Comparison of ENCODE assay signal across 9 cellular contexts in genomic region chr11:61357233-61357893, GRCh38. TPM values are rescaled to one million over a fixed set of nuclear protein-coding genes. Genes with fewer than 3 reads are reported as not detected.
DNase-seq lines count a peak whose midpoint lies in the region; ATAC-seq, FAIRE-seq and TF ChIP-seq lines count a peak whose summit lies in the region.
"Had no signal": no experiment of that assay in that cellular context is flagged by ENCODE, and none has a peak within 500 bp of the region (broad histone marks: within the 10 kb centered on the region; RNA-seq: fewer than 3 reads in every experiment).

No MANE protein-coding gene starts in this region.

- no peaks in the 10 kb centered on the region; a peak in 1 of 5 replicates for H3K27me3 ChIP-seq in HepG2 (ENCODE audit: control insufficient read depth in 1 of 2, insufficient read depth in 2 of 2, low read length in 2 of 2)

- in situ Hi-C loops in HepG2 (cut with HindIII; ENCODE audit: extremely low pct_ligation_motif_present, low pct_unique_long_range_greater_than_20kb) = no loop called here

- peaks cover 0 to 3% (median 0%) of the 10 kb centered on the region in 3 donors for H3K27me3 Mint-ChIP-seq in CD14-positive monocyte (ENCODE audit: low read depth in 3 of 3)

- peak overlapping the region; percentile 34 to 48 for H3K4me3 Mint-ChIP-seq in CD14-positive monocyte

- TF ChIP-seq CTCF in CD14-positive monocyte (IDR thresholded peaks at IDR 0.05) (no peak), HepG2 (CRISPR knock-in tag; IDR thresholded peaks at IDR 0.05) (no peak)

- H3K9me3 Mint-ChIP-seq in CD14-positive monocyte = no peaks in the 10 kb centered on the region

- TF ChIP-seq EP300 in HepG2 (IDR thresholded peaks at IDR 0.05; ENCODE audit: low read depth in 2 of 2, low read length in 2 of 2) (no peak), HepG2 (CRISPR knock-in tag; IDR thresholded peaks at IDR 0.05; ENCODE audit: borderline replicate concordance) (no peak)

- peaks cover 58% of the 10 kb centered on the region for H3K4me1 Mint-ChIP-seq in CD14-positive monocyte

- FAIRE-seq in HepG2 (lab: Jason Lieb, UNC) = no peak

- POLR2A ChIA-PET in HepG2 (lab: Yijun Ruan, JAX) = interaction anchor here (1.0 to 9.9 kb wide), 4 partner anchors 8 to 72 kb away, joined by 3 to 146 read pairs (median 3); partner anchors contain the start of genes CPSF7, DDB1, SDHAF2 and TKFC

- DNase-seq in CD14-positive monocyte (ENCODE audit: low spot score) (peak; percentile 79), UCSD-AML1 (lab: John Stamatoyannopoulos, UW; ENCODE audit: unreplicated experiment) (peak; percentile 24), T1000 (lab: John Stamatoyannopoulos, UW) (no peak), HuH-7.5 (ENCODE audit: low spot score) (no peak), HepG2 (ENCODE audit: low spot score) (no peak)
- no peak for DNase-seq in activated T-cell treated with anti-CD3 and anti-CD28 coated beads, Interleukin-2, amount 50 U/mL, for 1 hour

- peaks cover 34 to 46% of the 10 kb centered on the region in 2 donors for H3K36me3 Mint-ChIP-seq in CD14-positive monocyte

- intact Hi-C loops in CD14-positive monocyte (cut with micrococcal nuclease) (loop anchor here in 1 of 2 donors (1.0 to 2.0 kb wide), 2 partner anchors 9 to 35 kb away; partner anchors contain the start of gene TMEM216), HepG2 (cut with micrococcal nuclease; ENCODE audit: unreplicated experiment) (no loop called here)

- peaks cover 26% of the 10 kb centered on the region for H3K4me1 ChIP-seq in HepG2 (ENCODE audit: insufficient read depth, low read length)

- H3K4me2 ChIP-seq in HepG2 (ENCODE audit: low read depth, low read length) = no peak overlapping the region
- H3K4me2 ChIP-seq: smooth muscle cell had no signal

- CTCF ChIA-PET in HepG2 (lab: Yijun Ruan, JAX; ENCODE audit: low intra/inter-chr PET ratio, low total read pairs) = no interaction called here

- no peak overlapping the region for H2AFZ ChIP-seq in HepG2 (ENCODE audit: low read length)

- H4K20me1 ChIP-seq in HepG2 (ENCODE audit: insufficient read depth, low read length) = no peaks in the 10 kb centered on the region

- H3K4me3 ChIP-seq in HepG2 (replicated peaks in 1 of 3; ENCODE audit: insufficient read depth in 1 of 3, low read depth in 2 of 3, low read length in 3 of 3) = no peak overlapping the region
- H3K4me3 ChIP-seq: smooth muscle cell had no signal

- BruUV-seq in HepG2 (replicated peaks; lab: Mats Ljungman, UMichigan) = no TSS peak

- H3K27ac ChIP-seq in HepG2 (ENCODE audit: extremely low read length, insufficient read depth, low read length) = no peak overlapping the region

- TF ChIP-seq RAD21 in HepG2 (CRISPR knock-in tag; IDR thresholded peaks at IDR 0.05) = no peak

- H3K27ac Mint-ChIP-seq in CD14-positive monocyte = peak overlapping the region; percentile 90 to 97 (median 95)

- no peak for TF ChIP-seq POLR2A in HepG2 (IDR thresholded peaks at IDR 0.05; ENCODE audit: insufficient read depth in 1 of 2, low read depth in 2 of 2, low read length in 2 of 2)

- H3K9me3 ChIP-seq in HepG2 (ENCODE audit: low read length) = no peaks in the 10 kb centered on the region

- H3K36me3 ChIP-seq in HepG2 (replicated peaks in 1 of 2; ENCODE audit: control insufficient read depth in 1 of 2, insufficient read depth in 2 of 2, low read length in 2 of 2) = peaks cover 0 to 3% of the 10 kb centered on the region in 2 experiments; a peak in 2 of 5 replicates

- 96% methylated on average over 8 of the region's 9 CpGs for WGBS in HepG2 (ENCODE audit: low lambda C conversion rate)

- H3K79me2 ChIP-seq in HepG2 (ENCODE audit: insufficient read depth, low read length) = peaks cover 1% of the 10 kb centered on the region

- no peak overlapping the region for H3K9ac ChIP-seq in HepG2 (ENCODE audit: insufficient read depth, low read depth, low read length)

- peak; percentile 47 for ATAC-seq in GM19395 (IDR thresholded peaks at IDR 0.05; ENCODE audit: unreplicated experiment)
- peak; percentile 32 for ATAC-seq in HG03135 (IDR thresholded peaks at IDR 0.05; ENCODE audit: unreplicated experiment)
- ATAC-seq in HepG2 = no peak

RNA-seq across cellular contexts. Expression of gene CYB561A3, which starts 4.3 kb away (rescaled TPM):
- polyA plus RNA-seq in CD14-positive monocyte (100 to 1,000 TPM; 112 TPM), HepG2 (2011; rRNA removed) (11.4 and 14.7 TPM in 2 replicates)
- 11.5 and 14.9 TPM in 2 replicates for total RNA-seq in HepG2 (2016; rRNA removed; fragmentation: Illumina TruSeq; extraction: Trizol)
- total RNA-seq in HepG2 (2016; cell fraction: cytosol; rRNA removed; fragmentation: Illumina TruSeq; extraction: Trizol; ENCODE audit: low read depth) = 5.6 and 5.9 TPM in 2 replicates
- 11.8 and 15.0 TPM in 2 replicates for total RNA-seq in HepG2 (2016; cell fraction: insoluble cytoplasmic fraction; rRNA removed; fragmentation: Illumina TruSeq; extraction: Trizol)
- 15.7 and 17.1 TPM in 2 replicates for total RNA-seq in HepG2 (2016; cell fraction: membrane; rRNA removed; fragmentation: Illumina TruSeq; extraction: Trizol)
- total RNA-seq in HepG2 (2016; cell fraction: nucleus; rRNA removed; fragmentation: Illumina TruSeq; extraction: Trizol) = 11.9 and 12.4 TPM in 2 replicates
- polyA plus RNA-seq in HepG2 (2011; cell fraction: cytosol; rRNA removed) = 19.7 and 21.5 TPM in 2 replicates
- 30.1 and 37.5 TPM in 2 replicates for polyA plus RNA-seq in HepG2 (2011; cell fraction: nucleus; rRNA removed)
- polyA plus RNA-seq in HepG2 (2012) = 10.9 and 13.2 TPM in 2 replicates
- polyA plus RNA-seq in HepG2 (2016; cell fraction: cytosol; fragmentation: Illumina TruSeq; extraction: Trizol; ENCODE audit: low read depth) = 4.6 and 6.4 TPM in 2 replicates
- 8.9 and 11.0 TPM in 2 replicates for polyA plus RNA-seq in HepG2 (2016; cell fraction: insoluble cytoplasmic fraction; fragmentation: Illumina TruSeq; extraction: Trizol; ENCODE audit: low read depth)
- polyA plus RNA-seq in HepG2 (2016; cell fraction: membrane; fragmentation: Illumina TruSeq; extraction: Trizol; ENCODE audit: low read depth) = 11.1 and 11.3 TPM in 2 replicates
- polyA plus RNA-seq in HepG2 (2016; cell fraction: nucleus; fragmentation: Illumina TruSeq; extraction: Trizol; ENCODE audit: insufficient read depth, low read depth) = 20.3 and 20.7 TPM in 2 replicates
- polyA minus RNA-seq in HepG2 (2011; rRNA and poly(A)+ RNA removed; ENCODE audit: low replicate concordance) = 41.4 and 173 TPM in 2 replicates
- 4.7 and 8.0 TPM in 2 replicates for polyA minus RNA-seq in HepG2 (2011; cell fraction: cytosol; rRNA and poly(A)+ RNA removed)
- 9.4 and 9.7 TPM in 2 replicates for polyA minus RNA-seq in HepG2 (2011; cell fraction: nucleus; rRNA and poly(A)+ RNA removed)

RNA-seq across cellular contexts. Expression of gene TMEM138, which starts 4.8 kb away (rescaled TPM):
- 10 to 100 TPM; 34.5 to 50.7 TPM for polyA plus RNA-seq in CD14-positive monocyte
- 29.7 and 43.5 TPM in 2 replicates for total RNA-seq in HepG2 (2016; rRNA removed; fragmentation: Illumina TruSeq; extraction: Trizol)
- total RNA-seq in HepG2 (2016; cell fraction: cytosol; rRNA removed; fragmentation: Illumina TruSeq; extraction: Trizol; ENCODE audit: low read depth) = 51.3 and 54.5 TPM in 2 replicates
- 30.1 and 40.0 TPM in 2 replicates for total RNA-seq in HepG2 (2016; cell fraction: insoluble cytoplasmic fraction; rRNA removed; fragmentation: Illumina TruSeq; extraction: Trizol)
- 36.1 and 36.5 TPM in 2 replicates for total RNA-seq in HepG2 (2016; cell fraction: membrane; rRNA removed; fragmentation: Illumina TruSeq; extraction: Trizol)
- 41.2 and 47.0 TPM in 2 replicates for total RNA-seq in HepG2 (2016; cell fraction: nucleus; rRNA removed; fragmentation: Illumina TruSeq; extraction: Trizol)
- polyA plus RNA-seq in HepG2 (2011; rRNA removed) = 51.0 and 61.0 TPM in 2 replicates
- polyA plus RNA-seq in HepG2 (2011; cell fraction: cytosol; rRNA removed) = 21.8 and 35.0 TPM in 2 replicates
- polyA plus RNA-seq in HepG2 (2011; cell fraction: nucleus; rRNA removed) = 63.4 and 76.1 TPM in 2 replicates
- polyA plus RNA-seq in HepG2 (2012) = 17.6 and 19.2 TPM in 2 replicates
- 15.5 and 18.0 TPM in 2 replicates for polyA plus RNA-seq in HepG2 (2016; cell fraction: cytosol; fragmentation: Illumina TruSeq; extraction: Trizol; ENCODE audit: low read depth)
- 42.8 and 45.1 TPM in 2 replicates for polyA plus RNA-seq in HepG2 (2016; cell fraction: insoluble cytoplasmic fraction; fragmentation: Illumina TruSeq; extraction: Trizol; ENCODE audit: low read depth)
- 24.2 and 30.4 TPM in 2 replicates for polyA plus RNA-seq in HepG2 (2016; cell fraction: membrane; fragmentation: Illumina TruSeq; extraction: Trizol; ENCODE audit: low read depth)
- polyA plus RNA-seq in HepG2 (2016; cell fraction: nucleus; fragmentation: Illumina TruSeq; extraction: Trizol; ENCODE audit: insufficient read depth, low read depth) = 85.3 and 100 TPM in 2 replicates
- 50.4 and 173 TPM in 2 replicates for polyA minus RNA-seq in HepG2 (2011; rRNA and poly(A)+ RNA removed; ENCODE audit: low replicate concordance)
- 9.5 and 9.6 TPM in 2 replicates for polyA minus RNA-seq in HepG2 (2011; cell fraction: cytosol; rRNA and poly(A)+ RNA removed)
- polyA minus RNA-seq in HepG2 (2011; cell fraction: nucleus; rRNA and poly(A)+ RNA removed) = 41.6 and 57.1 TPM in 2 replicates

RNA-seq across cellular contexts. Expression of gene TKFC, which starts 24.3 kb away (rescaled TPM):
- polyA plus RNA-seq in CD14-positive monocyte (10 to 100 TPM; 29.5 to 29.6 TPM), HepG2 (2011; rRNA removed) (147 and 237 TPM in 2 replicates)
- 173 and 197 TPM in 2 replicates for total RNA-seq in HepG2 (2016; rRNA removed; fragmentation: Illumina TruSeq; extraction: Trizol)
- total RNA-seq in HepG2 (2016; cell fraction: cytosol; rRNA removed; fragmentation: Illumina TruSeq; extraction: Trizol; ENCODE audit: low read depth) = 25.7 and 34.7 TPM in 2 replicates
- 152 and 194 TPM in 2 replicates for total RNA-seq in HepG2 (2016; cell fraction: insoluble cytoplasmic fraction; rRNA removed; fragmentation: Illumina TruSeq; extraction: Trizol)
- 38.7 and 39.8 TPM in 2 replicates for total RNA-seq in HepG2 (2016; cell fraction: membrane; rRNA removed; fragmentation: Illumina TruSeq; extraction: Trizol)
- 130 and 153 TPM in 2 replicates for total RNA-seq in HepG2 (2016; cell fraction: nucleus; rRNA removed; fragmentation: Illumina TruSeq; extraction: Trizol)
- 67.4 and 90.7 TPM in 2 replicates for polyA plus RNA-seq in HepG2 (2011; cell fraction: cytosol; rRNA removed)
- polyA plus RNA-seq in HepG2 (2011; cell fraction: nucleus; rRNA removed) = 653 and 783 TPM in 2 replicates
- polyA plus RNA-seq in HepG2 (2012) = 226 and 325 TPM in 2 replicates
- 15.1 and 18.3 TPM in 2 replicates for polyA plus RNA-seq in HepG2 (2016; cell fraction: cytosol; fragmentation: Illumina TruSeq; extraction: Trizol; ENCODE audit: low read depth)
- 134 and 173 TPM in 2 replicates for polyA plus RNA-seq in HepG2 (2016; cell fraction: insoluble cytoplasmic fraction; fragmentation: Illumina TruSeq; extraction: Trizol; ENCODE audit: low read depth)
- polyA plus RNA-seq in HepG2 (2016; cell fraction: membrane; fragmentation: Illumina TruSeq; extraction: Trizol; ENCODE audit: low read depth) = 31.3 and 33.9 TPM in 2 replicates
- polyA plus RNA-seq in HepG2 (2016; cell fraction: nucleus; fragmentation: Illumina TruSeq; extraction: Trizol; ENCODE audit: insufficient read depth, low read depth) = 236 and 246 TPM in 2 replicates
- 121 and 450 TPM in 2 replicates for polyA minus RNA-seq in HepG2 (2011; rRNA and poly(A)+ RNA removed; ENCODE audit: low replicate concordance)
- 129 and 149 TPM in 2 replicates for polyA minus RNA-seq in HepG2 (2011; cell fraction: cytosol; rRNA and poly(A)+ RNA removed)
- polyA minus RNA-seq in HepG2 (2011; cell fraction: nucleus; rRNA and poly(A)+ RNA removed) = 181 and 214 TPM in 2 replicates

RNA-seq across cellular contexts. Expression of gene DDB1, which starts 24.5 kb away (rescaled TPM):
- polyA plus RNA-seq in CD14-positive monocyte = 10 to 100 TPM; 86.6 to 97.2 TPM
- total RNA-seq in HepG2 (2016; rRNA removed; fragmentation: Illumina TruSeq; extraction: Trizol) = 266 and 292 TPM in 2 replicates
- total RNA-seq in HepG2 (2016; cell fraction: cytosol; rRNA removed; fragmentation: Illumina TruSeq; extraction: Trizol; ENCODE audit: low read depth) = 44.8 and 45.1 TPM in 2 replicates
- total RNA-seq in HepG2 (2016; cell fraction: insoluble cytoplasmic fraction; rRNA removed; fragmentation: Illumina TruSeq; extraction: Trizol) = 272 and 286 TPM in 2 replicates
- total RNA-seq in HepG2 (2016; cell fraction: membrane; rRNA removed; fragmentation: Illumina TruSeq; extraction: Trizol) = 67.0 and 70.3 TPM in 2 replicates
- 147 and 162 TPM in 2 replicates for total RNA-seq in HepG2 (2016; cell fraction: nucleus; rRNA removed; fragmentation: Illumina TruSeq; extraction: Trizol)
- polyA plus RNA-seq in HepG2 (2011; rRNA removed) = 175 and 217 TPM in 2 replicates
- polyA plus RNA-seq in HepG2 (2011; cell fraction: cytosol; rRNA removed) = 205 and 216 TPM in 2 replicates
- polyA plus RNA-seq in HepG2 (2011; cell fraction: nucleus; rRNA removed) = 144 and 152 TPM in 2 replicates
- 123 and 153 TPM in 2 replicates for polyA plus RNA-seq in HepG2 (2012)
- 13.5 and 15.8 TPM in 2 replicates for polyA plus RNA-seq in HepG2 (2016; cell fraction: cytosol; fragmentation: Illumina TruSeq; extraction: Trizol; ENCODE audit: low read depth)
- 239 and 252 TPM in 2 replicates for polyA plus RNA-seq in HepG2 (2016; cell fraction: insoluble cytoplasmic fraction; fragmentation: Illumina TruSeq; extraction: Trizol; ENCODE audit: low read depth)
- polyA plus RNA-seq in HepG2 (2016; cell fraction: membrane; fragmentation: Illumina TruSeq; extraction: Trizol; ENCODE audit: low read depth) = 34.0 and 38.3 TPM in 2 replicates
- polyA plus RNA-seq in HepG2 (2016; cell fraction: nucleus; fragmentation: Illumina TruSeq; extraction: Trizol; ENCODE audit: insufficient read depth, low read depth) = 168 and 174 TPM in 2 replicates
- 584 and 611 TPM in 2 replicates for polyA minus RNA-seq in HepG2 (2011; rRNA and poly(A)+ RNA removed; ENCODE audit: low replicate concordance)
- 276 and 305 TPM in 2 replicates for polyA minus RNA-seq in HepG2 (2011; cell fraction: cytosol; rRNA and poly(A)+ RNA removed)
- polyA minus RNA-seq in HepG2 (2011; cell fraction: nucleus; rRNA and poly(A)+ RNA removed) = 187 and 203 TPM in 2 replicates

RNA-seq across cellular contexts. Expression of gene TMEM216, which starts 35.0 kb away (rescaled TPM):
- 10 to 100 TPM; 30.1 to 31.2 TPM for polyA plus RNA-seq in CD14-positive monocyte
- 25.2 and 25.4 TPM in 2 replicates for total RNA-seq in HepG2 (2016; rRNA removed; fragmentation: Illumina TruSeq; extraction: Trizol)
- 33.0 and 38.9 TPM in 2 replicates for total RNA-seq in HepG2 (2016; cell fraction: cytosol; rRNA removed; fragmentation: Illumina TruSeq; extraction: Trizol; ENCODE audit: low read depth)
- total RNA-seq in HepG2 (2016; cell fraction: insoluble cytoplasmic fraction; rRNA removed; fragmentation: Illumina TruSeq; extraction: Trizol) = 23.9 and 27.8 TPM in 2 replicates
- total RNA-seq in HepG2 (2016; cell fraction: membrane; rRNA removed; fragmentation: Illumina TruSeq; extraction: Trizol) = 43.9 and 52.8 TPM in 2 replicates
- 15.8 and 17.5 TPM in 2 replicates for total RNA-seq in HepG2 (2016; cell fraction: nucleus; rRNA removed; fragmentation: Illumina TruSeq; extraction: Trizol)
- polyA plus RNA-seq in HepG2 (2011; rRNA removed) = 53.7 and 60.1 TPM in 2 replicates
- 44.7 and 56.5 TPM in 2 replicates for polyA plus RNA-seq in HepG2 (2011; cell fraction: cytosol; rRNA removed)
- polyA plus RNA-seq in HepG2 (2011; cell fraction: nucleus; rRNA removed) = 20.0 and 25.6 TPM in 2 replicates
- 17.5 and 21.3 TPM in 2 replicates for polyA plus RNA-seq in HepG2 (2012)
- 45.4 and 52.3 TPM in 2 replicates for polyA plus RNA-seq in HepG2 (2016; cell fraction: cytosol; fragmentation: Illumina TruSeq; extraction: Trizol; ENCODE audit: low read depth)
- polyA plus RNA-seq in HepG2 (2016; cell fraction: insoluble cytoplasmic fraction; fragmentation: Illumina TruSeq; extraction: Trizol; ENCODE audit: low read depth) = 31.2 and 31.8 TPM in 2 replicates
- polyA plus RNA-seq in HepG2 (2016; cell fraction: membrane; fragmentation: Illumina TruSeq; extraction: Trizol; ENCODE audit: low read depth) = 53.1 and 57.7 TPM in 2 replicates
- 33.0 and 35.6 TPM in 2 replicates for polyA plus RNA-seq in HepG2 (2016; cell fraction: nucleus; fragmentation: Illumina TruSeq; extraction: Trizol; ENCODE audit: insufficient read depth, low read depth)
- 13.9 and 44.9 TPM in 2 replicates for polyA minus RNA-seq in HepG2 (2011; rRNA and poly(A)+ RNA removed; ENCODE audit: low replicate concordance)
- 11.1 and 12.6 TPM in 2 replicates for polyA minus RNA-seq in HepG2 (2011; cell fraction: cytosol; rRNA and poly(A)+ RNA removed)
- 11.3 and 19.4 TPM in 2 replicates for polyA minus RNA-seq in HepG2 (2011; cell fraction: nucleus; rRNA and poly(A)+ RNA removed)

Comparison
In these comparisons a context has a peak if more than half of its experiments do, and no peak if none do; other contexts are left out.
1. DNase-seq: peak in CD14-positive monocyte (single experiment) and UCSD-AML1 (single experiment); none in T1000 (single experiment), HuH-7.5 (single experiment), HepG2 (single experiment) and activated T-cell treated with anti-CD3 and anti-CD28 coated beads, Interleukin-2, amount 50 U/mL, for 1 hour (single experiment).